In genomic region chr2:168814046-168814445, GRCh38 we compare ENCODE assay signal across 25 cellular contexts. TPM values are rescaled to one million over a fixed set of nuclear protein-coding genes. Genes with fewer than 3 reads are reported as not detected.
DNase-seq lines count a peak whose midpoint lies in the region; ATAC-seq and TF ChIP-seq lines count a peak whose summit lies in the region.
"Had no signal": no experiment of that assay in that cellular context is flagged by ENCODE, and none has a peak within 500 bp of the region (broad histone marks: within the 10 kb centered on the region; RNA-seq: fewer than 3 reads in every experiment).

No MANE protein-coding gene starts in this region.

- H3K23ac ChIP-seq in IMR-90 (ENCODE audit: low read depth, low read length), result no peak overlapping the region

- no peak overlapping the region for H3K4me3 Mint-ChIP-seq in activated CD8-positive, alpha-beta T cell treated with anti-CD3 and anti-CD28 coated beads for 36 hours
- H3K4me3 Mint-ChIP-seq: immature natural killer cell; mesothelial cell of epicardium; naive thymus-derived CD8-positive, alpha-beta T cell; stimulated activated memory B cell treated with anti-CD40 and anti-IgM and Interleukin-4, amounts not matched to agents 10 μg/mL and 1 μg/mL and 100 μg/mL, for 72 hours; WTC11 had no signal

- H4K8ac ChIP-seq in IMR-90 (ENCODE audit: low read depth in 2 of 2, low read length in 2 of 2), result no peak overlapping the region

- no peaks in the 10 kb centered on the region for H3K36me3 Mint-ChIP-seq in activated CD8-positive, alpha-beta T cell treated with anti-CD3 and anti-CD28 coated beads for 36 hours (ENCODE audit: low read depth)
- H3K36me3 Mint-ChIP-seq: activated naive CD4-positive, alpha-beta T cell treated with anti-CD3 and anti-CD28 coated beads, Interleukin-2, amount 50 U/mL, for 72 hours; immature natural killer cell; mesothelial cell of epicardium; naive thymus-derived CD8-positive, alpha-beta T cell; stimulated activated memory B cell treated with anti-CD40 and anti-IgM and Interleukin-4, amounts not matched to agents 10 μg/mL and 1 μg/mL and 100 μg/mL, for 72 hours; WTC11 had no signal

- H3K56ac ChIP-seq in IMR-90 (ENCODE audit: extremely low read depth, insufficient read depth, low read length), result no peak overlapping the region

- no peaks in the 10 kb centered on the region for H3K27me3 Mint-ChIP-seq in activated CD8-positive, alpha-beta T cell treated with anti-CD3 and anti-CD28 coated beads for 36 hours
- H3K27me3 Mint-ChIP-seq: naive thymus-derived CD8-positive, alpha-beta T cell had no signal

- H2AK5ac ChIP-seq in IMR-90 (ENCODE audit: low read depth, low read length), result no peak overlapping the region

- H3K9me3 Mint-ChIP-seq in activated CD8-positive, alpha-beta T cell treated with anti-CD3 and anti-CD28 coated beads for 36 hours, result no peaks in the 10 kb centered on the region
- H3K9me3 Mint-ChIP-seq: activated naive CD4-positive, alpha-beta T cell treated with anti-CD3 and anti-CD28 coated beads, Interleukin-2, amount 50 U/mL, for 72 hours; activated T-helper 2 cell treated with anti-CD3 and anti-CD28 coated beads, Interferon-gamma antibody, Interleukin-2, Interleukin-4, amounts not matched to agents 10 μg/mL and 5 μg/mL and 100 μg/mL, durations not matched to agents 14 hours and 24 hours and 36 hours; immature natural killer cell; mesothelial cell of epicardium; naive thymus-derived CD8-positive, alpha-beta T cell; WTC11 had no signal

- H4K5ac ChIP-seq in IMR-90 (ENCODE audit: low read depth, low read length), result no peak overlapping the region

- dilution Hi-C loops in IMR-90 (cut with HindIII; ENCODE audit: low sequenced_read_pairs, unreplicated experiment), result no loop called here

- no peak for ATAC-seq in IMR-90 (ENCODE audit: low read depth)
- ATAC-seq in activated CD8-positive, alpha-beta T cell treated with anti-CD3 and anti-CD28 coated beads for 36 hours, result no peak
- ATAC-seq: activated naive CD4-positive, alpha-beta T cell treated with anti-CD3 and anti-CD28 coated beads, Interleukin-2, amount 50 U/mL, for 72 hours; body of pancreas; naive thymus-derived CD8-positive, alpha-beta T cell; stimulated activated memory B cell treated with anti-CD40 and anti-IgM and Interleukin-4, amounts not matched to agents 10 μg/mL and 1 μg/mL and 100 μg/mL, for 72 hours; WTC11 had no signal

- TF ChIP-seq POLR2A in IMR-90 (IDR thresholded peaks at IDR 0.05; ENCODE audit: low read depth, low read length), result no peak

- no peaks in the 10 kb centered on the region for H3K9me1 ChIP-seq in IMR-90 (ENCODE audit: insufficient read depth, low read length)

- no peak overlapping the region for H4K91ac ChIP-seq in IMR-90 (ENCODE audit: insufficient read depth, low read depth, low read length)

- H2AK9ac ChIP-seq in IMR-90 (replicated peaks; ENCODE audit: low read depth, low read length, poor library complexity), result no peak overlapping the region

- peak; percentile 63 for DNase-seq in IMR-90
- peak; percentile 59 for DNase-seq in amniotic epithelial cell (ENCODE audit: low read depth)
- DNase-seq in iris pigment epithelial cell (ENCODE audit: low read depth), result peak; percentile 27
- DNase-seq in G401 (ENCODE audit: low spot score), result no peak
- no peak for DNase-seq in NCI-H510A treated with DMSO at 0.1 percent for 48 hours (lab: John Stamatoyannopoulos, UW)
- no peak for DNase-seq in NCI-H146 treated with DMSO at 0.1 percent for 48 hours (lab: John Stamatoyannopoulos, UW; ENCODE audit: unreplicated experiment)
- no peak for DNase-seq in activated CD8-positive, alpha-beta T cell treated with anti-CD3 and anti-CD28 coated beads for 36 hours
- DNase-seq: activated CD8-positive, alpha-beta memory T cell treated with anti-CD3 and anti-CD28 coated beads, Interleukin-2, amount 50 U/mL, for 48 hours; body of pancreas; GDM1; GOT3; immature natural killer cell; MV-4-11; naive thymus-derived CD8-positive, alpha-beta T cell; NCI-H1694 treated with DMSO at 0.1 percent for 48 hours; NCI-H2171; NCI-H526; stimulated activated CD4-positive, alpha-beta T cell treated with anti-CD3 and anti-CD28 coated beads, Interleukin-4, amount 100 ng/mL, for 1 hour had no signal

- WGBS in IMR-90 (ENCODE audit: extremely low coverage in 2 of 2, insufficient read length in 1 of 2), 2 experiments, result no CpG with 5 or more reads among the region's 2 CpGs

- no peak overlapping the region for H2BK120ac ChIP-seq in IMR-90 (ENCODE audit: low read depth, low read length)

- POLR2A ChIA-PET in IMR-90 (lab: Charles Lee; ENCODE audit: unreplicated experiment), result no interaction called here
- POLR2A ChIA-PET in activated CD8-positive, alpha-beta T cell treated with anti-CD3 and anti-CD28 coated beads for 36 hours (lab: Charles Lee), result no interaction called here

- no peak overlapping the region for H2BK5ac ChIP-seq in IMR-90 (ENCODE audit: low read depth, low read length, poor library complexity, severe bottlenecking)

- H3K4me3 ChIP-seq in IMR-90 (ENCODE audit: insufficient read depth, low read depth, low read length), result no peak overlapping the region
- H3K4me3 ChIP-seq: body of pancreas, hepatocyte, suprapubic skin had no signal

- no peak overlapping the region for H3K4ac ChIP-seq in IMR-90 (ENCODE audit: low read depth, low read length)

- H2BK20ac ChIP-seq in IMR-90 (ENCODE audit: low read depth, low read length), result no peak overlapping the region

- no peaks in the 10 kb centered on the region for H3K36me3 ChIP-seq in IMR-90 (ENCODE audit: control insufficient read depth, insufficient read depth, low read length)
- H3K36me3 ChIP-seq: suprapubic skin had no signal

- CTCF ChIA-PET in IMR-90 (lab: Yijun Ruan, JAX), result no interaction called here
- CTCF ChIA-PET in activated CD8-positive, alpha-beta T cell treated with anti-CD3 and anti-CD28 coated beads for 36 hours (lab: Charles Lee), result interaction anchor here (0.9 kb wide), 1 partner anchor 13 kb away, joined by 4 read pairs; no protein-coding TSS in a partner anchor

- no peaks in the 10 kb centered on the region for H3K27me3 ChIP-seq in IMR-90 (ENCODE audit: control insufficient read depth, insufficient read depth, low read length)
- H3K27me3 ChIP-seq: body of pancreas, hepatocyte, suprapubic skin had no signal

- H2AFZ ChIP-seq in IMR-90 (replicated peaks; ENCODE audit: low read length, poor library complexity), result no peak overlapping the region
- H2AFZ ChIP-seq: hepatocyte had no signal

- H3K14ac ChIP-seq in IMR-90 (replicated peaks; ENCODE audit: low read depth, low read length), result no peak overlapping the region

- no peaks in the 10 kb centered on the region for H3K79me1 ChIP-seq in IMR-90 (ENCODE audit: low read depth in 1 of 2, low read length in 2 of 2)

- no peak overlapping the region for H3K27ac ChIP-seq in IMR-90 (ENCODE audit: insufficient read depth, low read length)
- H3K27ac ChIP-seq: hepatocyte, suprapubic skin had no signal

- intact Hi-C loops in IMR-90 (cut with micrococcal nuclease), result no loop called here
- intact Hi-C loops in activated CD8-positive, alpha-beta T cell treated with anti-CD3 and anti-CD28 coated beads for 36 hours (cut with micrococcal nuclease), result no loop called here

- in situ Hi-C loops in IMR-90 (cut with MboI; ENCODE audit: low sequenced_read_pairs) (no loop called here), G401 (cut with HindIII; ENCODE audit: low sequenced_read_pairs) (no loop called here)

- H3K4me2 ChIP-seq in IMR-90 (ENCODE audit: low read depth, low read length), result no peak overlapping the region
- H3K4me2 ChIP-seq: hepatocyte had no signal

- no peak overlapping the region for H3K27ac Mint-ChIP-seq in activated CD8-positive, alpha-beta T cell treated with anti-CD3 and anti-CD28 coated beads for 36 hours
- H3K27ac Mint-ChIP-seq: activated naive CD4-positive, alpha-beta T cell treated with anti-CD3 and anti-CD28 coated beads, Interleukin-2, amount 50 U/mL, for 72 hours; activated T-helper 2 cell treated with anti-CD3 and anti-CD28 coated beads, Interferon-gamma antibody, Interleukin-2, Interleukin-4, amounts not matched to agents 10 μg/mL and 5 μg/mL and 100 μg/mL, durations not matched to agents 14 hours and 24 hours and 36 hours; immature natural killer cell; mesothelial cell of epicardium; naive thymus-derived CD8-positive, alpha-beta T cell; stimulated activated memory B cell treated with anti-CD40 and anti-IgM and Interleukin-4, amounts not matched to agents 10 μg/mL and 1 μg/mL and 100 μg/mL, for 72 hours; WTC11 had no signal

- peaks cover 2% of the 10 kb centered on the region; the same call in 1 of the 2 replicates for H3K4me1 ChIP-seq in IMR-90 (ENCODE audit: control insufficient read depth, insufficient read depth, low read length)
- H3K4me1 ChIP-seq: suprapubic skin had no signal

- H3K9ac ChIP-seq in IMR-90 (ENCODE audit: low read depth, low read length), result no peak overlapping the region

- no peaks in the 10 kb centered on the region for H4K20me1 ChIP-seq in IMR-90 (ENCODE audit: insufficient read depth, low read length)

- no peaks in the 10 kb centered on the region for H3K9me3 ChIP-seq in IMR-90 (ENCODE audit: control insufficient read depth, insufficient read depth, low read length)
- H3K9me3 ChIP-seq: body of pancreas, suprapubic skin had no signal

- BruUV-seq in IMR-90 (replicated peaks; lab: Mats Ljungman, UMichigan), result no TSS peak

- no peak overlapping the region for H2BK15ac ChIP-seq in IMR-90 (ENCODE audit: low read depth, low read length)

- no peak for TF ChIP-seq CTCF in IMR-90 (conservative IDR thresholded peaks at IDR 0.05; ENCODE audit: low read depth, low read length)
- TF ChIP-seq CTCF in activated CD8-positive, alpha-beta T cell treated with anti-CD3 and anti-CD28 coated beads for 36 hours (IDR thresholded peaks at IDR 0.05), result no peak

- H3K18ac ChIP-seq in IMR-90 (ENCODE audit: low read depth, low read length), result no peak overlapping the region

- H3K4me1 Mint-ChIP-seq in activated CD8-positive, alpha-beta T cell treated with anti-CD3 and anti-CD28 coated beads for 36 hours (ENCODE audit: low read depth), result no peaks in the 10 kb centered on the region
- H3K4me1 Mint-ChIP-seq: immature natural killer cell; naive thymus-derived CD8-positive, alpha-beta T cell; stimulated activated memory B cell treated with anti-CD40 and anti-IgM and Interleukin-4, amounts not matched to agents 10 μg/mL and 1 μg/mL and 100 μg/mL, for 72 hours had no signal

- no peak for TF ChIP-seq RAD21 in IMR-90 (IDR thresholded peaks at IDR 0.05; ENCODE audit: low read length)

TF ChIP-seq in IMR-90, 13 proteins besides CTCF, POLR2A, EP300 and RAD21 (continues in another document):
- no peak for TF ChIP-seq NFE2L2 (IDR thresholded peaks at IDR 0.05; ENCODE audit: low read depth, low read length)

RNA-seq across cellular contexts. Expression of gene NOSTRIN, which starts 11.6 kb away (rescaled TPM):
- total RNA-seq in IMR-90 (2012; rRNA removed), result under 0.01 and 0.18 TPM in 2 replicates
- 0.15 TPM in 1 of 2 replicates, not detected in the other for polyA plus RNA-seq in IMR-90 (2012; rRNA removed)
- polyA plus RNA-seq in IMR-90 (2012; cell fraction: cytosol; rRNA removed), result not detected in 2 replicates
- 0.07 TPM in 1 of 2 replicates, not detected in the other for polyA plus RNA-seq in IMR-90 (2012; cell fraction: nucleus; rRNA removed; ENCODE audit: low replicate concordance)
- not detected in 2 replicates for total RNA-seq in G401 (2014; rRNA removed; shearing (Covaris generic))
- total RNA-seq in activated CD8-positive, alpha-beta T cell treated with anti-CD3 and anti-CD28 coated beads for 36 hours, result not detected
- total RNA-seq: activated naive CD4-positive, alpha-beta T cell treated with anti-CD3 and anti-CD28 coated beads, Interleukin-2, amount 50 U/mL, for 72 hours; activated T-helper 2 cell treated with anti-CD3 and anti-CD28 coated beads, Interferon-gamma antibody, Interleukin-2, Interleukin-4, amounts not matched to agents 10 μg/mL and 5 μg/mL and 100 μg/mL, durations not matched to agents 14 hours and 24 hours and 36 hours had no signal
- polyA plus RNA-seq: immature natural killer cell; naive thymus-derived CD8-positive, alpha-beta T cell had no signal

Comparison
In these comparisons a context has a peak if more than half of its experiments do, and no peak if none do; other contexts are left out.
1. DNase-seq: peak in IMR-90 (single experiment), amniotic epithelial cell (single experiment) and iris pigment epithelial cell (single experiment); none in G401 (single experiment), NCI-H510A treated with DMSO at 0.1 percent for 48 hours (single experiment), NCI-H146 treated with DMSO at 0.1 percent for 48 hours (single experiment) and activated CD8-positive, alpha-beta T cell treated with anti-CD3 and anti-CD28 coated beads for 36 hours (single experiment).